17 cellular contexts compared by ENCODE assay signal in the genomic region with DNA sequence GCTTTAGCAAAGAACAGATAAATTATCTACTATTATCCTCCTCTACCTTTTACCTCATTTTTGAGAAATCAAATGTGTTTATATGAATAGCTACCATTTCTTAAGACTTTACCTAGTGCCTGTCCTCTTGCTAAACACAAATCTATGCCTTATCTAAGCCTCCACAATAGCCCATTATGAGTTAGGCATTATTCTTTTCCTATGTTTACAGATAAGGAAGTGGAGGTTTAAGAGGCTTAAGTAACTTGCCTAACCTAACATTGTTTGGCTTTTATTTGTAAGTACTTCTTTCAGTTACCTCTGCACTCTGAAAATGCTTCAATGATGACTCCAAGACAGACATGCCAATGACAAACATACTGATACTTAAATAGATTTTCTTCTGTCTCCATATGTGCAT.
DNase-seq lines count a peak whose midpoint lies in the region; ATAC-seq, FAIRE-seq and TF ChIP-seq lines count a peak whose summit lies in the region.
"Had no signal": no experiment of that assay in that cellular context is flagged by ENCODE, and none has a peak within 500 bp of the region (broad histone marks: within the 10 kb centered on the region; RNA-seq: fewer than 3 reads in every experiment).

No MANE protein-coding gene starts in this region.

- no peak overlapping the region for H2BK120ac ChIP-seq in mesendoderm (ENCODE audit: low read depth, low read length)

- H3K9me3 ChIP-seq in HUES48 (ENCODE audit: control insufficient read depth, insufficient read depth, low read length) (no peaks in the 10 kb centered on the region), astrocyte (ENCODE audit: insufficient read depth, low read depth, low read length) (no peaks in the 10 kb centered on the region)
- H3K9me3 ChIP-seq: BLaER1 had no signal

- ATAC-seq in GM18873 (IDR thresholded peaks at IDR 0.05; ENCODE audit: low FRiP score, unreplicated experiment) (no peak), HG02884 (IDR thresholded peaks at IDR 0.05; ENCODE audit: unreplicated experiment) (no peak), HG02588 (IDR thresholded peaks at IDR 0.05; ENCODE audit: unreplicated experiment) (no peak)

- H3K4me3 ChIP-seq in HUES48 (ENCODE audit: low read depth, low read length): no peak overlapping the region
- no peak overlapping the region for H3K4me3 ChIP-seq in astrocyte (ENCODE audit: insufficient read depth, low read depth, low read length)
- H3K4me3 ChIP-seq in mesendoderm (ENCODE audit: low read length): no peak overlapping the region
- H3K4me3 ChIP-seq: BLaER1, SJSA1 had no signal

- TF ChIP-seq CTCF in astrocyte (IDR thresholded peaks at IDR 0.05; ENCODE audit: insufficient read depth, low read depth, low read length): no peak

- H3K79me2 ChIP-seq in astrocyte (ENCODE audit: insufficient read depth, low read length): no peaks in the 10 kb centered on the region
- no peaks in the 10 kb centered on the region for H3K79me2 ChIP-seq in mesendoderm (ENCODE audit: control insufficient read depth, insufficient read depth, low read length)

- DNase-seq in astrocyte (ENCODE audit: low read depth) (peak; percentile 10), epithelial cell of prostate (ENCODE audit: low read depth, low spot score) (peak; percentile 58), mesendoderm (peak; percentile 50), NCI-H2081 treated with DMSO at 0.1 percent for 48 hours (lab: John Stamatoyannopoulos, UW) (no peak)
- DNase-seq: H9; NCI-H1092 treated with DMSO at 0.1 percent for 48 hours; NCI-H1694; NCI-H524 treated with DMSO at 0.1 percent for 48 hours; NK-92 treated with Interleukin-12 subunit alpha and Interleukin-12 subunit beta, amount 100 ng/mL, for 24 hours; SW 1271 had no signal

- no peaks in the 10 kb centered on the region for H3K9me3 Mint-ChIP-seq in astrocyte (ENCODE audit: unreplicated experiment)
- H3K9me3 Mint-ChIP-seq: H9 had no signal

- no peak overlapping the region for H2BK5ac ChIP-seq in mesendoderm (ENCODE audit: low read length)

- FAIRE-seq in astrocyte (lab: Jason Lieb, UNC): no peak

- H3K27ac ChIP-seq in HUES48 (ENCODE audit: low read depth, low read length): peak overlapping the region; percentile 26
- H3K27ac ChIP-seq in astrocyte (ENCODE audit: low read depth, low read length): no peak overlapping the region
- H3K27ac ChIP-seq in epithelial cell of prostate: peak overlapping the region; percentile 83
- H3K27ac ChIP-seq in mesendoderm (ENCODE audit: low read depth, low read length): no peak overlapping the region
- H3K27ac ChIP-seq: BLaER1, RWPE1, SJSA1 had no signal

- H3K79me1 ChIP-seq in mesendoderm (ENCODE audit: low read length): no peaks in the 10 kb centered on the region

- H3K4me1 Mint-ChIP-seq in astrocyte (ENCODE audit: low read depth, unreplicated experiment): peaks cover 13% of the 10 kb centered on the region

- no peaks in the 10 kb centered on the region for H4K20me1 ChIP-seq in astrocyte (ENCODE audit: insufficient read depth, low read length)
- H4K20me1 ChIP-seq: BLaER1 had no signal

- no peak overlapping the region for H4K5ac ChIP-seq in mesendoderm (ENCODE audit: low read length)

- H3K23ac ChIP-seq in mesendoderm (ENCODE audit: low read length): no peak overlapping the region

- no peak overlapping the region for H2AK5ac ChIP-seq in mesendoderm (ENCODE audit: low read length)

- no peak overlapping the region for H3K9ac ChIP-seq in HUES48 (ENCODE audit: low read depth, low read length)
- H3K9ac ChIP-seq in astrocyte (ENCODE audit: low read length): no peak overlapping the region
- H3K9ac ChIP-seq in mesendoderm (ENCODE audit: low read length): no peak overlapping the region
- H3K9ac ChIP-seq: BLaER1 had no signal

- no peak overlapping the region for H3K56ac ChIP-seq in mesendoderm (ENCODE audit: low read length)

- H3K36me3 ChIP-seq in HUES48 (ENCODE audit: control insufficient read depth, insufficient read depth, low read length) (no peaks in the 10 kb centered on the region), astrocyte (ENCODE audit: insufficient read depth, low read length) (no peaks in the 10 kb centered on the region), mesendoderm (ENCODE audit: control insufficient read depth, insufficient read depth, low read length) (no peaks in the 10 kb centered on the region)
- H3K36me3 ChIP-seq: BLaER1, SJSA1 had no signal

- no peak overlapping the region for H2BK15ac ChIP-seq in mesendoderm (replicated peaks; ENCODE audit: low read depth)

- no peak overlapping the region for H3K4me3 Mint-ChIP-seq in astrocyte (ENCODE audit: unreplicated experiment)
- H3K4me3 Mint-ChIP-seq: H9 had no signal

- no peak overlapping the region for H3K18ac ChIP-seq in mesendoderm (ENCODE audit: low read length)

- no peaks in the 10 kb centered on the region for H3K4me1 ChIP-seq in HUES48 (ENCODE audit: control insufficient read depth, insufficient read depth, low read length)
- H3K4me1 ChIP-seq in astrocyte (ENCODE audit: insufficient read depth, low read length): no peaks in the 10 kb centered on the region
- H3K4me1 ChIP-seq in mesendoderm (ENCODE audit: control insufficient read depth, low read depth, low read length): peaks cover 3% of the 10 kb centered on the region
- H3K4me1 ChIP-seq: BLaER1, SJSA1 had no signal

- H3K27me3 Mint-ChIP-seq in astrocyte (ENCODE audit: low read depth, unreplicated experiment): no peaks in the 10 kb centered on the region

- no peaks in the 10 kb centered on the region for H3K36me3 Mint-ChIP-seq in astrocyte (ENCODE audit: low read depth, unreplicated experiment)

- no peak overlapping the region for H3K4ac ChIP-seq in mesendoderm (ENCODE audit: low read depth, low read length)

- H3K27me3 ChIP-seq in HUES48 (ENCODE audit: control insufficient read depth, insufficient read depth, low read length): no peaks in the 10 kb centered on the region
- no peaks in the 10 kb centered on the region for H3K27me3 ChIP-seq in astrocyte (ENCODE audit: insufficient read depth, low read length)
- H3K27me3 ChIP-seq in mesendoderm (ENCODE audit: insufficient read depth, low read length, poor library complexity): no peaks in the 10 kb centered on the region
- H3K27me3 ChIP-seq: BLaER1, SJSA1 had no signal

- H2AFZ ChIP-seq in astrocyte (ENCODE audit: low read depth, low read length): no peak overlapping the region

- peak overlapping the region; percentile 11 for H3K4me2 ChIP-seq in astrocyte (ENCODE audit: low read length)
- H3K4me2 ChIP-seq in mesendoderm (ENCODE audit: low read length): no peak overlapping the region
- H3K4me2 ChIP-seq: BLaER1 had no signal

- no peak overlapping the region for H3K27ac Mint-ChIP-seq in astrocyte (ENCODE audit: unreplicated experiment)
- H3K27ac Mint-ChIP-seq: H9 had no signal

- no peak overlapping the region for H4K8ac ChIP-seq in mesendoderm (ENCODE audit: low read depth, low read length)

Comparison
In these comparisons a context has a peak if more than half of its experiments do, and no peak if none do; other contexts are left out.
1. H3K27ac ChIP-seq: peak in HUES48 (single experiment) and epithelial cell of prostate (single experiment); none in astrocyte (single experiment) and mesendoderm (single experiment).